Comparison of ENCODE assay signal across 12 cellular contexts in the genomic region with DNA sequence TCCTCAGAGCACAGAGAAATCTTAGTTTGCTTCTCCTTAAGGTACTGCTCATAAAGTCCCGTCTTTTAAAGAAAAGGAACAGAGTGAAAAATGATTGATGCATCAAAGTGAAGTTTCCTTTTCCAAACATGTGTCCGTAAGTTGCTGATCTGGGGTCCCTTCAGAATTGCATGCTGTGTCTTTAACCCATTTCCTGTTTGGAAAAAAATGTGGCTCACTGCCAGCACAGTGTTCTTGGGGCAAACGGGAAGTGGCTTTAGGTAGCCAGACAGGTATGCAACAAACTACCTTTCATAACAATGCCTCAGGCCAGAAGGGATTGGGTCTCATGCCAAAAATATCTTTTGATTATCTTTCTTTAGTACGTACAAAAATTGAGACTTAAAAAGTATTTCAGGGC. TPM values are rescaled to one million over a fixed set of nuclear protein-coding genes. Genes with fewer than 3 reads are reported as not detected.
A peak's percentile ranks its signal among the peaks of the same experiment; 100 is the strongest.
DNase-seq lines count a peak whose midpoint lies in the region; ATAC-seq, FAIRE-seq and TF ChIP-seq lines count a peak whose summit lies in the region.
"Had no signal": no experiment of that assay in that cellular context is flagged by ENCODE, and none has a peak within 500 bp of the region (broad histone marks: within the 10 kb centered on the region; RNA-seq: fewer than 3 reads in every experiment).

No MANE protein-coding gene starts in this region.

- H3K27ac ChIP-seq in HepG2 (ENCODE audit: extremely low read length, insufficient read depth, low read length) (no peak overlapping the region), right lobe of liver (no peak overlapping the region)

- H3K4me3 ChIP-seq in HepG2 (replicated peaks in 1 of 3; ENCODE audit: insufficient read depth in 1 of 3, low read depth in 2 of 3, low read length in 3 of 3) (no peak overlapping the region), right lobe of liver (no peak overlapping the region), fibroblast of mammary gland (ENCODE audit: control insufficient read depth, low read depth, low read length) (no peak overlapping the region)
- H3K4me3 ChIP-seq: BLaER1 treated with 17β-estradiol and CSF1 and Interleukin-3, amounts not matched to agents 10 nM and 100 nM; GM12878; stomach had no signal

- TF ChIP-seq POLR2A in HepG2 (IDR thresholded peaks at IDR 0.05; ENCODE audit: insufficient read depth in 1 of 2, low read depth in 2 of 2, low read length in 2 of 2) (no peak), right lobe of liver (IDR thresholded peaks at IDR 0.05) (no peak)

- H4K20me1 ChIP-seq in HepG2 (ENCODE audit: insufficient read depth, low read length), result no peaks in the 10 kb centered on the region
- H4K20me1 ChIP-seq: BLaER1 treated with 17β-estradiol and CSF1 and Interleukin-3, amounts not matched to agents 10 nM and 100 nM had no signal

- H3K27me3 ChIP-seq in HepG2 (ENCODE audit: control insufficient read depth in 1 of 2, insufficient read depth in 2 of 2, low read length in 2 of 2) (no peaks in the 10 kb centered on the region), right lobe of liver (no peaks in the 10 kb centered on the region)
- H3K27me3 ChIP-seq: BLaER1 treated with 17β-estradiol and CSF1 and Interleukin-3, amounts not matched to agents 10 nM and 100 nM; stomach had no signal

- no TSS peak for BruUV-seq in HepG2 (replicated peaks; lab: Mats Ljungman, UMichigan)

- no peak overlapping the region for H2AFZ ChIP-seq in HepG2 (ENCODE audit: low read length)

- H3K36me3 ChIP-seq in HepG2 (replicated peaks in 1 of 2; ENCODE audit: control insufficient read depth in 1 of 2, insufficient read depth in 2 of 2, low read length in 2 of 2) (no peaks in the 10 kb centered on the region), right lobe of liver (no peaks in the 10 kb centered on the region)
- H3K36me3 ChIP-seq: BLaER1 treated with 17β-estradiol and CSF1 and Interleukin-3, amounts not matched to agents 10 nM and 100 nM; stomach had no signal

- no peak for TF ChIP-seq RAD21 in HepG2 (CRISPR knock-in tag; IDR thresholded peaks at IDR 0.05)

- intact Hi-C loops in HepG2 (cut with micrococcal nuclease; ENCODE audit: unreplicated experiment), result no loop called here
- intact Hi-C loops in right lobe of liver (cut with DNase I), result no loop called here

- H3K4me2 ChIP-seq in HepG2 (ENCODE audit: low read depth, low read length), result 0 out of 2 replicates have a peak overlapping the region, but pooled peaks have one; percentile 20

- H3K9me3 ChIP-seq in HepG2 (ENCODE audit: low read length) (peaks cover 5% of the 10 kb centered on the region; the same call in 1 of the 2 replicates), right lobe of liver (no peaks in the 10 kb centered on the region)
- H3K9me3 ChIP-seq: BLaER1 treated with 17β-estradiol and CSF1 and Interleukin-3, amounts not matched to agents 10 nM and 100 nM had no signal

- in situ Hi-C loops in HepG2 (cut with HindIII; ENCODE audit: extremely low pct_ligation_motif_present, low pct_unique_long_range_greater_than_20kb), result no loop called here

- CTCF ChIA-PET in HepG2 (lab: Yijun Ruan, JAX; ENCODE audit: low intra/inter-chr PET ratio, low total read pairs), result no interaction called here

- H3K9ac ChIP-seq in HepG2 (ENCODE audit: insufficient read depth, low read depth, low read length), result no peak overlapping the region
- H3K9ac ChIP-seq: BLaER1 treated with 17β-estradiol and CSF1 and Interleukin-3, amounts not matched to agents 10 nM and 100 nM had no signal

- POLR2A ChIA-PET in HepG2 (lab: Yijun Ruan, JAX), result no interaction called here

- TF ChIP-seq EP300 in HepG2 (IDR thresholded peaks at IDR 0.05; ENCODE audit: low read depth in 2 of 2, low read length in 2 of 2) (no peak), HepG2 (CRISPR knock-in tag; IDR thresholded peaks at IDR 0.05; ENCODE audit: borderline replicate concordance) (no peak)

- H3K79me2 ChIP-seq in HepG2 (ENCODE audit: insufficient read depth, low read length), result no peaks in the 10 kb centered on the region

- TF ChIP-seq CTCF in HepG2 (CRISPR knock-in tag; IDR thresholded peaks at IDR 0.05) (no peak), right lobe of liver (IDR thresholded peaks at IDR 0.05) (no peak), fibroblast of mammary gland (conservative IDR thresholded peaks at IDR 0.05; ENCODE audit: control insufficient read depth, insufficient read depth, low read depth, low read length) (no peak)

- FAIRE-seq in HepG2 (lab: Jason Lieb, UNC) (no peak), urothelium cell line (lab: Jason Lieb, UNC) (peak; percentile 52)
- FAIRE-seq: GM12878 had no signal

- H3K4me1 ChIP-seq in HepG2 (ENCODE audit: insufficient read depth, low read length) (peaks cover 13% of the 10 kb centered on the region), right lobe of liver (no peaks in the 10 kb centered on the region)

- no peak for ATAC-seq in HepG2
- no peak for ATAC-seq in right lobe of liver
- ATAC-seq in HG02678 (IDR thresholded peaks at IDR 0.05; ENCODE audit: unreplicated experiment), result no peak
- no peak for ATAC-seq in esophagus mucosa
- ATAC-seq: GM12878 had no signal

- DNase-seq in HepG2 (ENCODE audit: low spot score), result no peak
- no peak for DNase-seq in right lobe of liver
- DNase-seq in RPMI7951 (ENCODE audit: low read depth), result peak; percentile 54
- peak; percentile 24 for DNase-seq in fibroblast of mammary gland (ENCODE audit: low read depth)
- DNase-seq in urothelium cell line (ENCODE audit: low spot score), result peak; percentile 65
- DNase-seq in T-helper 9 cell, result no peak
- DNase-seq: SHP77 treated with DMSO at 0.1 percent for 48 hours, stomach had no signal

- WGBS in HepG2 (ENCODE audit: low lambda C conversion rate), result 22% methylated on average over 4 of the region's 4 CpGs
- 20% methylated on average over 4 of the region's 4 CpGs for WGBS in right lobe of liver (ENCODE audit: insufficient coverage, low coverage, low lambda C conversion rate, missing lambda C conversion rate)

TF ChIP-seq in HepG2, 621 proteins besides CTCF, POLR2A, EP300 and RAD21 (continues in another document):
- no peak for TF ChIP-seq TBP (CRISPR knock-in tag; IDR thresholded peaks at IDR 0.05)
- TF ChIP-seq REL (CRISPR knock-in tag; conservative IDR thresholded peaks at IDR 0.05), result no peak
- no peak for TF ChIP-seq ZNF7 (CRISPR knock-in tag; IDR thresholded peaks at IDR 0.05)
- no peak for TF ChIP-seq PHF20 (CRISPR knock-in tag; IDR thresholded peaks at IDR 0.05)
- no peak for TF ChIP-seq RXRA (CRISPR knock-in tag; IDR thresholded peaks at IDR 0.05)
- no peak for TF ChIP-seq SP1 (IDR thresholded peaks at IDR 0.05)
- TF ChIP-seq SP1 (CRISPR knock-in tag; IDR thresholded peaks at IDR 0.05), result no peak
- TF ChIP-seq RBM22 (optimal IDR thresholded peaks at IDR 0.05; ENCODE audit: low read length), result no peak
- no peak for TF ChIP-seq ZNF792 (CRISPR knock-in tag; IDR thresholded peaks at IDR 0.05)
- TF ChIP-seq, protein P1, sequence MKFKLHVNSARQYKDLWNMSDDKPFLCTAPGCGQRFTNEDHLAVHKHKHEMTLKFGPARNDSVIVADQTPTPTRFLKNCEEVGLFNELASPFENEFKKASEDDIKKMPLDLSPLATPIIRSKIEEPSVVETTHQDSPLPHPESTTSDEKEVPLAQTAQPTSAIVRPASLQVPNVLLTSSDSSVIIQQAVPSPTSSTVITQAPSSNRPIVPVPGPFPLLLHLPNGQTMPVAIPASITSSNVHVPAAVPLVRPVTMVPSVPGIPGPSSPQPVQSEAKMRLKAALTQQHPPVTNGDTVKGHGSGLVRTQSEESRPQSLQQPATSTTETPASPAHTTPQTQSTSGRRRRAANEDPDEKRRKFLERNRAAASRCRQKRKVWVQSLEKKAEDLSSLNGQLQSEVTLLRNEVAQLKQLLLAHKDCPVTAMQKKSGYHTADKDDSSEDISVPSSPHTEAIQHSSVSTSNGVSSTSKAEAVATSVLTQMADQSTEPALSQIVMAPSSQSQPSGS (CRISPR knock-in tag; IDR thresholded peaks at IDR 0.05), result no peak
- TF ChIP-seq ZNF17 (CRISPR knock-in tag; IDR thresholded peaks at IDR 0.05), result no peak
- TF ChIP-seq, protein P2, sequence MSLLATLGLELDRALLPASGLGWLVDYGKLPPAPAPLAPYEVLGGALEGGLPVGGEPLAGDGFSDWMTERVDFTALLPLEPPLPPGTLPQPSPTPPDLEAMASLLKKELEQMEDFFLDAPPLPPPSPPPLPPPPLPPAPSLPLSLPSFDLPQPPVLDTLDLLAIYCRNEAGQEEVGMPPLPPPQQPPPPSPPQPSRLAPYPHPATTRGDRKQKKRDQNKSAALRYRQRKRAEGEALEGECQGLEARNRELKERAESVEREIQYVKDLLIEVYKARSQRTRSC (CRISPR knock-in tag; IDR thresholded peaks at IDR 0.05; ENCODE audit: low read depth), result no peak

RNA-seq across cellular contexts. Expression of a gene that starts 50.9 kb away (rescaled TPM):
- total RNA-seq in HepG2 (2016; rRNA removed; fragmentation: Illumina TruSeq; extraction: Trizol) (125 and 189 TPM in 2 replicates), right lobe of liver (10 to 100 TPM; 15.2 to 23.0 (median 19.7) TPM), esophagus mucosa (19.9 TPM)
- total RNA-seq in HepG2 (2016; cell fraction: cytosol; rRNA removed; fragmentation: Illumina TruSeq; extraction: Trizol; ENCODE audit: low read depth), result 7.9 and 8.1 TPM in 2 replicates
- total RNA-seq in HepG2 (2016; cell fraction: insoluble cytoplasmic fraction; rRNA removed; fragmentation: Illumina TruSeq; extraction: Trizol), result 132 and 207 TPM in 2 replicates
- 20.3 TPM in 2 replicates for total RNA-seq in HepG2 (2016; cell fraction: membrane; rRNA removed; fragmentation: Illumina TruSeq; extraction: Trizol)
- 57.2 and 63.1 TPM in 2 replicates for total RNA-seq in HepG2 (2016; cell fraction: nucleus; rRNA removed; fragmentation: Illumina TruSeq; extraction: Trizol)
- 15.9 and 18.4 TPM in 2 replicates for polyA plus RNA-seq in HepG2 (2011; rRNA removed)
- 17.6 and 17.9 TPM in 2 replicates for polyA plus RNA-seq in HepG2 (2011; cell fraction: cytosol; rRNA removed)
- polyA plus RNA-seq in HepG2 (2011; cell fraction: nucleus; rRNA removed), result 4.4 and 5.2 TPM in 2 replicates
- polyA plus RNA-seq in HepG2 (2012), result 34.0 and 48.9 TPM in 2 replicates
- polyA plus RNA-seq in HepG2 (2016; cell fraction: cytosol; fragmentation: Illumina TruSeq; extraction: Trizol; ENCODE audit: low read depth), result 4.8 and 5.4 TPM in 2 replicates
- polyA plus RNA-seq in HepG2 (2016; cell fraction: insoluble cytoplasmic fraction; fragmentation: Illumina TruSeq; extraction: Trizol; ENCODE audit: low read depth), result 129 and 145 TPM in 2 replicates
- 9.8 and 10.5 TPM in 2 replicates for polyA plus RNA-seq in HepG2 (2016; cell fraction: membrane; fragmentation: Illumina TruSeq; extraction: Trizol; ENCODE audit: low read depth)
- 56.9 and 60.1 TPM in 2 replicates for polyA plus RNA-seq in HepG2 (2016; cell fraction: nucleus; fragmentation: Illumina TruSeq; extraction: Trizol; ENCODE audit: insufficient read depth, low read depth)
- polyA minus RNA-seq in HepG2 (2011; rRNA and poly(A)+ RNA removed; ENCODE audit: low replicate concordance), result 36.9 and 48.0 TPM in 2 replicates
- polyA minus RNA-seq in HepG2 (2011; cell fraction: cytosol; rRNA and poly(A)+ RNA removed), result 20.1 and 21.5 TPM in 2 replicates
- 23.4 and 24.2 TPM in 2 replicates for polyA minus RNA-seq in HepG2 (2011; cell fraction: nucleus; rRNA and poly(A)+ RNA removed)
- total RNA-seq in RPMI7951 (2014; rRNA removed; shearing (Covaris generic)), result 28.8 and 33.4 TPM in 2 replicates

Comparison
In these comparisons a context has a peak if more than half of its experiments do, and no peak if none do; other contexts are left out.
1. DNase-seq: peak in RPMI7951 (single experiment), fibroblast of mammary gland (single experiment) and urothelium cell line (single experiment); none in HepG2 (single experiment), right lobe of liver (0 of 3) and T-helper 9 cell (single experiment).